ENCODE assay signal across 8 cellular contexts in the genomic region with DNA sequence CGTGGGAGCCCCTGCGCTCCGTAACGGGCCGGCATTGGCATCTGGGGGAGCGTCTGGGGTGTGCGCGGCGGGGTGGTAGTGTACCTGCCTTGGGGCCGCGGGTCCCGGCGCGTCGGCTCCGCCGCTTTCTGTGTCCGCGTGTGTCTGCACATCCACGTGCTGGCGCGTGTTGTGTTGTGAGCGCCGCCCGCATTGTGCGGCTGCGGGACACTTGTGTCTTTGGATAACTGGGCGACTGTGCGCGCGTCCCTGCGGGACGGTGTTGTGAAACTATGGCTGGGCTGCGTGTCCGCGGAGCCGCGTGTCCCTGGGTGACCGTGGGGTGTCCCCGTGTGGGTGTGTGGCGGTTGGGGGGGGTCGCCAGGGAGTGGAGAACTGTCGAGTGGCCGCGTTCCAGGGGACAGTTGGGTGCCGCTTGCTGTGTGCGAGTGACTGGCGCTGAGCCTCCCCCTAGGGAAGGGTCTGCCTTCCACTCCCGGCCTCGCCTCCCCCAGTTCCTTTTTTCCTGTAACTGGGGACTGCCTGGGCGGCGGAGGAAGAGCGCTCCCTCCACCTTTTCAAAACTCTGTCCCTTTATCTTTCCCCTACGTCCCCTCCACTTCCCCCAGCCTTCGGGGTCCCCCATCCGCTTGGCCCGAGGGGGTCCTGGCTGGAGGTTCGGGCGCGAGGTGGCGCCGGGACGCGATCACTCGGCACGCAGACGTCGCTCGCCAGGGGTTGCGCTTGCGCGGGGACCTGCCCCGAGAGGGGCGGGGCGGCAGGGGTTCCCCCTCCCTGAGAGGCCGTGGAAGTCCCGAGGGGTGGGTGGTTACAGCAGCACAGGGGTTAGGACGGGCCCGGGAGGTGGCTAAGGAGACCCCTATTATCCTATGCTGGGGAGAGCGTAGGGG. TPM values are rescaled to one million over a fixed set of nuclear protein-coding genes. Genes with fewer than 3 reads are reported as not detected.
A peak's percentile ranks its signal among the peaks of the same experiment; 100 is the strongest.
DNase-seq lines count a peak whose midpoint lies in the region; ATAC-seq and TF ChIP-seq lines count a peak whose summit lies in the region.

No MANE protein-coding gene starts in this region.

- H3K4me1 Mint-ChIP-seq in IgD-negative memory B cell = peaks cover 10 to 23% (median 22%) of the 10 kb centered on the region in 3 donors

- H3K36me3 ChIP-seq in mucosa of descending colon (ENCODE audit: low read depth) = no peaks in the 10 kb centered on the region

- DNase-seq in G401 (ENCODE audit: low spot score) (peak; percentile 57), mucosa of descending colon (peak; percentile 67 to 84 (median 79))
- DNase-seq in activated CD4-positive, alpha-beta T cell treated with anti-CD3 and anti-CD28 coated beads, Interleukin-2, amount 50 U/mL, for 48 hours = peak; percentile 79 to 82
- DNase-seq in effector CD8-positive, alpha-beta T cell (lab: John Stamatoyannopoulos, UW) = peak; percentile 65
- DNase-seq in stimulated activated CD8-positive, alpha-beta memory T cell treated with anti-CD3 and anti-CD28 coated beads, Interleukin-4, amount 100 ng/mL, for 24 hours (ENCODE audit: low read depth) = peak; percentile 69

- no peaks in the 10 kb centered on the region for H3K9me3 Mint-ChIP-seq in IgD-negative memory B cell

- H3K4me3 ChIP-seq in mucosa of descending colon = peak overlapping the region; percentile 99

- in situ Hi-C loops in G401 (cut with HindIII; ENCODE audit: low sequenced_read_pairs) = no loop called here

- ATAC-seq in mucosa of descending colon (peak; percentile 46), GM19351 (IDR thresholded peaks at IDR 0.05; ENCODE audit: unreplicated experiment) (no peak), GM18858 (IDR thresholded peaks at IDR 0.05; ENCODE audit: unreplicated experiment) (no peak)

- peaks cover 13% of the 10 kb centered on the region for H3K4me1 ChIP-seq in mucosa of descending colon (ENCODE audit: low read depth)

- peak overlapping the region in 2 of 3 donors; percentile 22 to 71 for H3K27ac Mint-ChIP-seq in IgD-negative memory B cell

- H3K27me3 Mint-ChIP-seq in IgD-negative memory B cell = peaks cover 12% of the 10 kb centered on the region

- no peaks in the 10 kb centered on the region for H3K9me3 ChIP-seq in mucosa of descending colon

- intact Hi-C loops in mucosa of descending colon (cut with DNase I, micrococcal nuclease) = loop anchor here in 1 of 2 donors (10.0 kb wide), 1 partner anchor 64 kb away; no protein-coding TSS in a partner anchor

- no peak for TF ChIP-seq CTCF in mucosa of descending colon (IDR thresholded peaks at IDR 0.05)

- H3K36me3 Mint-ChIP-seq in IgD-negative memory B cell = no peaks in the 10 kb centered on the region

- peak overlapping the region; percentile 87 to 95 (median 94) for H3K4me3 Mint-ChIP-seq in IgD-negative memory B cell

RNA-seq across cellular contexts. Expression of gene NFIC, which starts 5.6 kb away (rescaled TPM):
- 3.2 and 8.9 TPM in 2 replicates for total RNA-seq in G401 (2014; rRNA removed; shearing (Covaris generic))
- 12.8 TPM for polyA plus RNA-seq in IgD-negative memory B cell
- 100 to 1,000 TPM in 1 of 3 donors, 10 to 100 TPM in 2; 38.4 to 210 (median 79.3) TPM for total RNA-seq in mucosa of descending colon
